ENCODE assay signal across 14 cellular contexts in the genomic region with DNA sequence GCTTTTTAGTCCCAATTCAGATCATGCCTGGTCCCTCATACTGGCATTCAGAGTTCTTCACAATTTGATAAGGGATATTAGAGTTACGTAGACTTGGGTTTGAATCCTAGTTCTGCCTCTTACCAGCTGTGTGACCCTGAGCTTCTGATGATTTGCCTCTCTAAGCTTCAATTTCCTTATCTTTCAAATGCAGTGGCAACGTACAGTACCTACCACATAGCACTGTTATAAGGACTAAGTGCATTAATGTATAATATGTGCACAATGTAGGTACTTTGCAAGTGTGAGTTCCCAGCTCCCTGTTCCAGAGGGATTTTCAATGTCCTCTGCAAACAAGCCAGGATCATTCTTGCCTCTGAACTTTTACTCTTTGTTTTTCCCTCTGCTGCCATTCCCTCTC. TPM values are rescaled to one million over a fixed set of nuclear protein-coding genes. Genes with fewer than 3 reads are reported as not detected.
DNase-seq lines count a peak whose midpoint lies in the region; ATAC-seq and TF ChIP-seq lines count a peak whose summit lies in the region.
"Had no signal": no experiment of that assay in that cellular context is flagged by ENCODE, and none has a peak within 500 bp of the region (broad histone marks: within the 10 kb centered on the region; RNA-seq: fewer than 3 reads in every experiment).

No MANE protein-coding gene starts in this region.

- H3K4me1 ChIP-seq in CD8-positive, alpha-beta memory T cell (ENCODE audit: insufficient read depth, low read length): peaks cover 89% of the 10 kb centered on the region
- peaks cover 27% of the 10 kb centered on the region for H3K4me1 ChIP-seq in body of pancreas

- H3K27me3 Mint-ChIP-seq in CD14-positive monocyte (ENCODE audit: low read depth in 3 of 3) (no peaks in the 10 kb centered on the region), memory B cell (no peaks in the 10 kb centered on the region)
- H3K27me3 Mint-ChIP-seq in CD8-positive, alpha-beta memory T cell: no peaks in the 10 kb centered on the region
- no peaks in the 10 kb centered on the region for H3K27me3 Mint-ChIP-seq in activated T-helper 2 cell treated with anti-CD3 and anti-CD28 coated beads, Interferon-gamma antibody, Interleukin-2, Interleukin-4, amounts not matched to agents 10 μg/mL and 5 μg/mL and 100 μg/mL, durations not matched to agents 14 hours and 24 hours and 36 hours (ENCODE audit: low read depth)

- no peak overlapping the region for H3K27ac ChIP-seq in CD8-positive, alpha-beta memory T cell (ENCODE audit: low read depth, low read length)
- H3K27ac ChIP-seq in body of pancreas: no peak overlapping the region
- H3K27ac ChIP-seq: ovary, tibial artery had no signal

- peak overlapping the region; percentile 96 to 98 for H3K4me3 Mint-ChIP-seq in CD14-positive monocyte
- peak overlapping the region; percentile 19 to 88 (median 58) for H3K4me3 Mint-ChIP-seq in CD8-positive, alpha-beta memory T cell
- H3K4me3 Mint-ChIP-seq in activated T-helper 2 cell treated with anti-CD3 and anti-CD28 coated beads, Interferon-gamma antibody, Interleukin-2, Interleukin-4, amounts not matched to agents 10 μg/mL and 5 μg/mL and 100 μg/mL, durations not matched to agents 14 hours and 24 hours and 36 hours (ENCODE audit: low read depth): no peak overlapping the region
- H3K4me3 Mint-ChIP-seq in memory B cell: no peak overlapping the region

- POLR2A ChIA-PET in CD8-positive, alpha-beta memory T cell (lab: Charles Lee): interaction anchor here (2.8 kb wide), 1 partner anchor 8 kb away, joined by 16 read pairs; the partner anchor contains the start of gene RHOG

- DNase-seq in CD14-positive monocyte (ENCODE audit: low spot score) (no peak), memory B cell (ENCODE audit: low spot score in 2 of 2) (no peak), MV-4-11 (lab: John Stamatoyannopoulos, UW) (no peak), body of pancreas (no peak)
- no peak for DNase-seq in CD8-positive, alpha-beta memory T cell
- DNase-seq in activated T-helper 2 cell treated with anti-CD3 and anti-CD28 coated beads, Interferon-gamma antibody, Interleukin-2, Interleukin-4, amounts not matched to agents 10 μg/mL and 5 μg/mL and 100 μg/mL, durations not matched to agents 14 hours and 24 hours and 36 hours (ENCODE audit: low spot score): no peak
- DNase-seq in stimulated activated CD4-positive, alpha-beta T cell treated with anti-CD3 and anti-CD28 coated beads, Interleukin-1b, Interleukin-23, amount 100 ng/mL, for 48 hours: no peak
- DNase-seq: adrenal gland; caudate nucleus; NCI-H2029 treated with DMSO at 0.1 percent for 48 hours; NCI-H510A; ovary; stimulated activated CD4-positive, alpha-beta T cell treated with anti-CD3 and anti-CD28 coated beads, Interleukin-2, amount 100 ng/mL, for 48 hours; tibial artery had no signal

- no peak for TF ChIP-seq CTCF in CD14-positive monocyte (IDR thresholded peaks at IDR 0.05)
- TF ChIP-seq CTCF in body of pancreas (IDR thresholded peaks at IDR 0.05): no peak

- H3K4me1 Mint-ChIP-seq in CD14-positive monocyte: peaks cover 90% of the 10 kb centered on the region
- H3K4me1 Mint-ChIP-seq in CD8-positive, alpha-beta memory T cell: peaks cover 78 to 87% (median 79%) of the 10 kb centered on the region in 3 donors
- H3K4me1 Mint-ChIP-seq in activated T-helper 2 cell treated with anti-CD3 and anti-CD28 coated beads, Interferon-gamma antibody, Interleukin-2, Interleukin-4, amounts not matched to agents 10 μg/mL and 5 μg/mL and 100 μg/mL, durations not matched to agents 14 hours and 24 hours and 36 hours (ENCODE audit: low read depth): peaks cover 74% of the 10 kb centered on the region
- H3K4me1 Mint-ChIP-seq in memory B cell: peaks cover 69% of the 10 kb centered on the region

- ATAC-seq in memory B cell (ENCODE audit: low read depth) (no peak), body of pancreas (no peak)

- H3K9me3 Mint-ChIP-seq in CD14-positive monocyte (peaks cover 0 to 3% (median 0%) of the 10 kb centered on the region in 7 donors), memory B cell (no peaks in the 10 kb centered on the region)
- H3K9me3 Mint-ChIP-seq in CD8-positive, alpha-beta memory T cell: no peaks in the 10 kb centered on the region
- H3K9me3 Mint-ChIP-seq in activated T-helper 2 cell treated with anti-CD3 and anti-CD28 coated beads, Interferon-gamma antibody, Interleukin-2, Interleukin-4, amounts not matched to agents 10 μg/mL and 5 μg/mL and 100 μg/mL, durations not matched to agents 14 hours and 24 hours and 36 hours: no peaks in the 10 kb centered on the region

- TF ChIP-seq POLR2A in body of pancreas (IDR thresholded peaks at IDR 0.05): no peak

- CTCF ChIA-PET in CD8-positive, alpha-beta memory T cell (lab: Charles Lee): interaction anchor here (1.0 to 14.4 kb wide), 7 partner anchors 8 to 238 kb away, joined by 3 to 297 read pairs (median 4); partner anchors contain the start of gene STIM1

- peak overlapping the region; percentile 9 for H3K4me3 ChIP-seq in CD8-positive, alpha-beta memory T cell (ENCODE audit: low read length)
- no peak overlapping the region for H3K4me3 ChIP-seq in body of pancreas
- H3K4me3 ChIP-seq: adrenal gland, ovary, tibial artery had no signal

- H3K27ac Mint-ChIP-seq in CD14-positive monocyte (peak overlapping the region; percentile 87 to 99 (median 95)), memory B cell (peak overlapping the region; percentile 87)
- H3K27ac Mint-ChIP-seq in CD8-positive, alpha-beta memory T cell: peak overlapping the region; percentile 77 to 99 (median 90)
- peak overlapping the region; percentile 69 for H3K27ac Mint-ChIP-seq in activated T-helper 2 cell treated with anti-CD3 and anti-CD28 coated beads, Interferon-gamma antibody, Interleukin-2, Interleukin-4, amounts not matched to agents 10 μg/mL and 5 μg/mL and 100 μg/mL, durations not matched to agents 14 hours and 24 hours and 36 hours

- H3K27me3 ChIP-seq in CD8-positive, alpha-beta memory T cell (ENCODE audit: insufficient read depth, low read length, poor library complexity, severe bottlenecking): no peaks in the 10 kb centered on the region
- no peaks in the 10 kb centered on the region for H3K27me3 ChIP-seq in body of pancreas
- H3K27me3 ChIP-seq: adrenal gland, ovary, tibial artery had no signal

- 83 to 89% methylated on average over 2 of the region's 2 CpGs for WGBS in body of pancreas, 2 donors

- no peaks in the 10 kb centered on the region for H3K9me3 ChIP-seq in CD8-positive, alpha-beta memory T cell (ENCODE audit: low read length)
- H3K9me3 ChIP-seq in body of pancreas: no peaks in the 10 kb centered on the region
- H3K9me3 ChIP-seq: adrenal gland, ovary, tibial artery had no signal

- intact Hi-C loops in CD14-positive monocyte (cut with micrococcal nuclease) (no loop called here), body of pancreas (cut with DNase I) (no loop called here)
- intact Hi-C loops in activated T-helper 2 cell treated with anti-CD3 and anti-CD28 coated beads, Interferon-gamma antibody, Interleukin-2, Interleukin-4, amounts not matched to agents 10 μg/mL and 5 μg/mL and 100 μg/mL, durations not matched to agents 14 hours and 24 hours and 36 hours (cut with micrococcal nuclease): no loop called here

- H3K36me3 ChIP-seq in CD8-positive, alpha-beta memory T cell (ENCODE audit: insufficient read depth, low read length): peaks cover 12% of the 10 kb centered on the region
- H3K36me3 ChIP-seq in body of pancreas (replicated peaks in 1 of 2; ENCODE audit: insufficient read depth in 1 of 2, low read depth in 2 of 2): no peaks in the 10 kb centered on the region
- H3K36me3 ChIP-seq: adrenal gland, ovary had no signal

- H3K36me3 Mint-ChIP-seq in CD14-positive monocyte (peaks cover 52 to 67% of the 10 kb centered on the region in 2 donors), memory B cell (peaks cover 13% of the 10 kb centered on the region)
- H3K36me3 Mint-ChIP-seq in CD8-positive, alpha-beta memory T cell: peaks cover 0 to 66% (median 16%) of the 10 kb centered on the region in 3 donors
- H3K36me3 Mint-ChIP-seq in activated T-helper 2 cell treated with anti-CD3 and anti-CD28 coated beads, Interferon-gamma antibody, Interleukin-2, Interleukin-4, amounts not matched to agents 10 μg/mL and 5 μg/mL and 100 μg/mL, durations not matched to agents 14 hours and 24 hours and 36 hours (ENCODE audit: low read depth): peaks cover 79% of the 10 kb centered on the region

RNA-seq across cellular contexts. Expression of gene RHOG, which starts 7.3 kb away (rescaled TPM):
- polyA plus RNA-seq in CD14-positive monocyte: 100 to 1,000 TPM; 315 to 458 TPM
- total RNA-seq in CD8-positive, alpha-beta memory T cell: 100 to 1,000 TPM; 170 to 175 TPM
- 229 TPM for polyA plus RNA-seq in CD8-positive, alpha-beta memory T cell
- 174 and 177 TPM in 2 replicates for total RNA-seq in activated T-helper 2 cell treated with anti-CD3 and anti-CD28 coated beads, Interferon-gamma antibody, Interleukin-2, Interleukin-4, amounts not matched to agents 10 μg/mL and 5 μg/mL and 100 μg/mL, durations not matched to agents 14 hours and 24 hours and 36 hours
- 10 to 100 TPM; 10.9 to 15.8 TPM for total RNA-seq in body of pancreas

RNA-seq across cellular contexts. Expression of gene STIM1, which starts 22.0 kb away (rescaled TPM):
- 10 to 100 TPM; 14.0 to 21.0 TPM for polyA plus RNA-seq in CD14-positive monocyte
- total RNA-seq in CD8-positive, alpha-beta memory T cell: 10 to 100 TPM; 45.6 to 46.0 TPM
- 43.8 TPM for polyA plus RNA-seq in CD8-positive, alpha-beta memory T cell
- 77.6 and 78.0 TPM in 2 replicates for total RNA-seq in activated T-helper 2 cell treated with anti-CD3 and anti-CD28 coated beads, Interferon-gamma antibody, Interleukin-2, Interleukin-4, amounts not matched to agents 10 μg/mL and 5 μg/mL and 100 μg/mL, durations not matched to agents 14 hours and 24 hours and 36 hours
- 10 to 100 TPM; 20.4 to 24.6 TPM for total RNA-seq in body of pancreas

RNA-seq across cellular contexts. Expression of gene PGAP2, which starts 25.1 kb away (rescaled TPM):
- 1 to 10 TPM; 5.8 to 6.8 TPM for polyA plus RNA-seq in CD14-positive monocyte
- total RNA-seq in CD8-positive, alpha-beta memory T cell: 10 to 100 TPM; 38.9 to 40.2 TPM
- polyA plus RNA-seq in CD8-positive, alpha-beta memory T cell: 16.1 TPM
- total RNA-seq in activated T-helper 2 cell treated with anti-CD3 and anti-CD28 coated beads, Interferon-gamma antibody, Interleukin-2, Interleukin-4, amounts not matched to agents 10 μg/mL and 5 μg/mL and 100 μg/mL, durations not matched to agents 14 hours and 24 hours and 36 hours: 23.8 and 30.3 TPM in 2 replicates
- total RNA-seq in body of pancreas: 10 to 100 TPM; 21.5 to 24.1 TPM

RNA-seq across cellular contexts. Expression of gene NUP98, which starts 36.1 kb away (rescaled TPM):
- 10 to 100 TPM; 19.6 to 28.5 TPM for polyA plus RNA-seq in CD14-positive monocyte
- 100 to 1,000 TPM; 101 to 105 TPM for total RNA-seq in CD8-positive, alpha-beta memory T cell
- polyA plus RNA-seq in CD8-positive, alpha-beta memory T cell: 49.0 TPM
- 123 and 131 TPM in 2 replicates for total RNA-seq in activated T-helper 2 cell treated with anti-CD3 and anti-CD28 coated beads, Interferon-gamma antibody, Interleukin-2, Interleukin-4, amounts not matched to agents 10 μg/mL and 5 μg/mL and 100 μg/mL, durations not matched to agents 14 hours and 24 hours and 36 hours
- 10 to 100 TPM; 37.9 to 62.0 TPM for total RNA-seq in body of pancreas

Comparison
In these comparisons a context has a peak if more than half of its experiments do, and no peak if none do; other contexts are left out.
1. H3K4me3 Mint-ChIP-seq: peak in CD14-positive monocyte (2 of 2) and CD8-positive, alpha-beta memory T cell (7 of 7); none in activated T-helper 2 cell treated with anti-CD3 and anti-CD28 coated beads, Interferon-gamma antibody, Interleukin-2, Interleukin-4, amounts not matched to agents 10 μg/mL and 5 μg/mL and 100 μg/mL, durations not matched to agents 14 hours and 24 hours and 36 hours (single experiment) and memory B cell (single experiment).
2. RNA of gene RHOG, which starts 7.3 kb away (total RNA-seq): 170 to 175 TPM in CD8-positive, alpha-beta memory T cell and 174 to 177 TPM in activated T-helper 2 cell treated with anti-CD3 and anti-CD28 coated beads, Interferon-gamma antibody, Interleukin-2, Interleukin-4, amounts not matched to agents 10 μg/mL and 5 μg/mL and 100 μg/mL, durations not matched to agents 14 hours and 24 hours and 36 hours; 10.9 to 15.8 TPM in body of pancreas; every median in the first group is over 10 times any median in the second.
3. Peak in every context shown above with its lines, with median percentiles within 50 percentile points of each other: H3K27ac Mint-ChIP-seq.